In genomic region chr9:655875-656274, GRCh38 we compare ENCODE assay signal across 13 cellular contexts.
DNase-seq lines count a peak whose midpoint lies in the region; ATAC-seq and TF ChIP-seq lines count a peak whose summit lies in the region.
"Had no signal": no experiment of that assay in that cellular context is flagged by ENCODE, and none has a peak within 500 bp of the region (broad histone marks: within the 10 kb centered on the region; RNA-seq: fewer than 3 reads in every experiment).

No MANE protein-coding gene starts in this region.

- H3K9ac ChIP-seq in subcutaneous abdominal adipose tissue (ENCODE audit: low read length in 5 of 5), result peak overlapping the region in 3 of 5 donors; percentile 20 to 63 (median 22)

- TF ChIP-seq POLR2A in lower leg skin (IDR thresholded peaks at IDR 0.05), result no peak

- intact Hi-C loops in lower leg skin (cut with DNase I; ENCODE audit: low total_unique reads), result no loop called here

- no peak overlapping the region for H3K4me3 ChIP-seq in lower leg skin (ENCODE audit: low read depth, poor library complexity, severe bottlenecking)
- H3K4me3 ChIP-seq in subcutaneous abdominal adipose tissue (ENCODE audit: low read depth in 1 of 5, low read length in 5 of 5), result peak overlapping the region in 2 of 5 donors; percentile 17 to 19

- DNase-seq in RWPE1 (ENCODE audit: low spot score) (no peak), epithelial cell of prostate (ENCODE audit: low read depth, low spot score) (no peak), lower leg skin (ENCODE audit: low spot score in 2 of 2) (peak; percentile 54 to 89), NCI-H748 (lab: John Stamatoyannopoulos, UW; ENCODE audit: unreplicated experiment) (no peak), HuH-7 (ENCODE audit: low spot score) (no peak), NCI-H1694 (lab: John Stamatoyannopoulos, UW) (no peak)
- DNase-seq: activated naive CD4-positive, alpha-beta T cell treated with Interleukin-2 at 50 U/mL for 16 hours; CD4-positive, CD25-positive, alpha-beta regulatory T cell; HFFc6; NCI-H510A; trophoblast cell had no signal

- CTCF ChIA-PET in RWPE1 (lab: Yijun Ruan, JAX), result no interaction called here

- H3K36me3 ChIP-seq in subcutaneous abdominal adipose tissue (ENCODE audit: control insufficient read depth in 5 of 5, insufficient read depth in 5 of 5, low read length in 5 of 5), result no peaks in the 10 kb centered on the region

- H3K27ac ChIP-seq in RWPE1 (peak overlapping the region; percentile 29), epithelial cell of prostate (peak overlapping the region; percentile 69), subcutaneous abdominal adipose tissue (ENCODE audit: low read depth, low read length) (peak overlapping the region; percentile 88)

- 35% methylated on average over 5 of the region's 5 CpGs for WGBS in lower leg skin, 2 donors

- H3K9me3 ChIP-seq in subcutaneous abdominal adipose tissue (ENCODE audit: control insufficient read depth in 5 of 5, low read length in 5 of 5), result no peaks in the 10 kb centered on the region

- no peaks in the 10 kb centered on the region for H3K27me3 ChIP-seq in subcutaneous abdominal adipose tissue (ENCODE audit: control insufficient read depth in 5 of 5, insufficient read depth in 4 of 5, low read length in 5 of 5)

- H3K4me1 ChIP-seq in subcutaneous abdominal adipose tissue (ENCODE audit: control insufficient read depth in 5 of 5, insufficient read depth in 5 of 5, low read length in 5 of 5), result peaks cover 8 to 52% (median 42%) of the 10 kb centered on the region in 5 donors

- ATAC-seq in GM21529 (IDR thresholded peaks at IDR 0.05; ENCODE audit: unreplicated experiment), result no peak

- POLR2A ChIA-PET in RWPE1 (lab: Yijun Ruan, JAX; ENCODE audit: low non-redundant PET), result no interaction called here

- TF ChIP-seq CTCF in RWPE1 (conservative IDR thresholded peaks at IDR 0.05; ENCODE audit: low read depth) (no peak), lower leg skin (IDR thresholded peaks at IDR 0.05) (no peak)

Comparison
In these comparisons a context has a peak if more than half of its experiments do, and no peak if none do; other contexts are left out.
1. DNase-seq: peak in lower leg skin (2 of 2); none in RWPE1 (single experiment), epithelial cell of prostate (single experiment), NCI-H748 (single experiment), HuH-7 (single experiment) and NCI-H1694 (single experiment).
2. H3K27ac ChIP-seq: peak in every context shown above with its lines; median percentile 88 in subcutaneous abdominal adipose tissue; 69 in epithelial cell of prostate; 29 in RWPE1.